In the genomic region with DNA sequence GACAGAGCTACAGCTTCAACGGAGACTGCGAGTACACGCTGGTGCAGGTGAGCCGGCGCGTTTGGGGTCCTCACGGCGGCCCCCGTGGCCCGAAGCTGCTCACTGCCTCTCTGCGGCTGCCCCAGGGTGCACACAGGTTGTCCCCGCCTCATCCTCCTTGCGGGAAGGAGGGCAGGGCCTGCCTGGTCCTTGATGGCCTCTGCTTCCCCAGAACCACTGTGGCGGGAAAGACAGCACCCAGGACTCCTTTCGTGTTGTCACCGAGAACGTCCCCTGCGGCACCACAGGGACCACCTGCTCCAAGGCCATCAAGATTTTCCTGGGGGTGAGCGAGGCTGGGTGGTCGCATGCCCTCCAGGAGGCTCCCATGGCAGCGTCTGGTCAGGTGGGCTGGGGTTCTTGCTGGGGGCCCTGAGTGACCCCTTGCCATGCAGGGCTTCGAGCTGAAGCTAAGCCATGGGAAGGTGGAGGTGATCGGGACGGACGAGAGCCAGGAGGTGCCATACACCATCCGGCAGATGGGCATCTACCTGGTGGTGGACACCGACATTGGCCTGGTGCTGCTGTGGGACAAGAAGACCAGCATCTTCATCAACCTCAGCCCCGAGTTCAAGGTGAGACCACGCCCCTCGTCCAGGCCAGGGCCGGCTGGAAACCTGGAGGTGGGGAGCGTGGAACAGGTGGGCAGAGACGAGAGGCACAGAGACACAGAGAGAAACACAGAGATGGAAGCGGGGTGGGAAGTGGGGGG, we compare ENCODE assay signal across 24 cellular contexts. TPM values are rescaled to one million over a fixed set of nuclear protein-coding genes. Genes with fewer than 3 reads are reported as not detected.
DNase-seq lines count a peak whose midpoint lies in the region; ATAC-seq, FAIRE-seq and TF ChIP-seq lines count a peak whose summit lies in the region.
"Had no signal": no experiment of that assay in that cellular context is flagged by ENCODE, and none has a peak within 500 bp of the region (broad histone marks: within the 10 kb centered on the region; RNA-seq: fewer than 3 reads in every experiment).

No MANE protein-coding gene starts in this region.

- DNase-seq in left ventricle myocardium inferior (peak; percentile 10), right atrium auricular region (ENCODE audit: low spot score) (no peak), PC-3 (no peak), kidney (peak; percentile 48), HuH-7.5 (ENCODE audit: low spot score) (no peak), NOMO-1 (lab: John Stamatoyannopoulos, UW; ENCODE audit: unreplicated experiment in 2 of 2) (no peak)
- DNase-seq: BE2C; CD8-positive, alpha-beta T cell; COR-L47; DMS153; DMS79 treated with DMSO at 0.1 percent for 48 hours; EL; HCEC 1CT; HFFc6 had no signal

- H4K20me1 ChIP-seq in PC-3 (ENCODE audit: low read length) = no peaks in the 10 kb centered on the region

- H3K9me2 ChIP-seq in PC-3 (replicated peaks; ENCODE audit: low read length) = no peaks in the 10 kb centered on the region

- H3K9me3 ChIP-seq in left ventricle myocardium inferior (replicated peaks) (no peaks in the 10 kb centered on the region), right atrium auricular region (no peaks in the 10 kb centered on the region), PC-3 (ENCODE audit: low read length) (no peaks in the 10 kb centered on the region), kidney (ENCODE audit: control insufficient read depth in 1 of 2, low read length in 2 of 2) (no peaks in the 10 kb centered on the region)
- H3K9me3 ChIP-seq: A549, BE2C had no signal

- POLR2A ChIA-PET in PC-3 (lab: Charles Lee; ENCODE audit: unreplicated experiment) = no interaction called here

- no peak for FAIRE-seq in kidney (lab: Jason Lieb, UNC)
- FAIRE-seq: A549, D721Med, G401.6, GM12892, GM19239, H1, HTR-8/SVneo had no signal

- H3K4me1 ChIP-seq in left ventricle myocardium inferior (no peaks in the 10 kb centered on the region), right atrium auricular region (no peaks in the 10 kb centered on the region), PC-3 (ENCODE audit: insufficient read depth, low read length) (no peaks in the 10 kb centered on the region), kidney (ENCODE audit: control insufficient read depth in 1 of 2, insufficient read depth in 1 of 2, low read depth in 1 of 2, low read length in 2 of 2) (no peaks in the 10 kb centered on the region)
- H3K4me1 ChIP-seq: A549, BE2C had no signal

- intact Hi-C loops in left ventricle myocardium inferior (cut with micrococcal nuclease) (no loop called here), PC-3 (cut with micrococcal nuclease) (no loop called here), kidney (cut with DNase I) (no loop called here)

- TSS peak; percentile 43 for BruUV-seq in PC-3 (replicated peaks; lab: Mats Ljungman, UMichigan)

- TF ChIP-seq CTCF in left ventricle myocardium inferior (IDR thresholded peaks at IDR 0.05; ENCODE audit: borderline replicate concordance) (no peak), right atrium auricular region (IDR thresholded peaks at IDR 0.05) (no peak), PC-3 (conservative IDR thresholded peaks at IDR 0.05; ENCODE audit: low read depth, low read length) (no peak), kidney (IDR thresholded peaks at IDR 0.05; ENCODE audit: borderline replicate concordance, extremely low read depth, insufficient read depth) (no peak)

- H3K79me2 ChIP-seq in PC-3 (ENCODE audit: low read length) = no peaks in the 10 kb centered on the region

- H3K9ac ChIP-seq in PC-3 (ENCODE audit: low read length) = no peak overlapping the region
- H3K9ac ChIP-seq in kidney (ENCODE audit: low read length in 2 of 2) = no peak overlapping the region

- no peak overlapping the region for H3K4me2 ChIP-seq in PC-3 (ENCODE audit: low read length)
- H3K4me2 ChIP-seq: A549 had no signal

- CTCF ChIA-PET in PC-3 (lab: Charles Lee) = no interaction called here

- H3F3A ChIP-seq in PC-3 (ENCODE audit: low read length, unreplicated experiment) = no peaks in the 10 kb centered on the region

- ATAC-seq in PC-3 (no peak), GM19397 (IDR thresholded peaks at IDR 0.05; ENCODE audit: unreplicated experiment) (no peak)
- ATAC-seq: A549; CD8-positive, alpha-beta T cell had no signal

- H2AFZ ChIP-seq in PC-3 (ENCODE audit: low read length) = no peak overlapping the region

- H3K36me3 ChIP-seq in left ventricle myocardium inferior (no peaks in the 10 kb centered on the region), right atrium auricular region (no peaks in the 10 kb centered on the region), PC-3 (ENCODE audit: low read depth, low read length) (no peaks in the 10 kb centered on the region), kidney (ENCODE audit: control insufficient read depth in 1 of 2, insufficient read depth in 2 of 2, low read length in 2 of 2) (no peaks in the 10 kb centered on the region)
- H3K36me3 ChIP-seq: BE2C had no signal

- H3K27me3 ChIP-seq in left ventricle myocardium inferior (ENCODE audit: low read depth) (peaks cover 58% of the 10 kb centered on the region), right atrium auricular region (no peaks in the 10 kb centered on the region), PC-3 (ENCODE audit: low read length) (no peaks in the 10 kb centered on the region)
- H3K27me3 ChIP-seq: BE2C had no signal

- H3K4me3 ChIP-seq in left ventricle myocardium inferior (no peak overlapping the region), right atrium auricular region (no peak overlapping the region), PC-3 (ENCODE audit: low read length) (no peak overlapping the region), kidney (ENCODE audit: low read length in 2 of 2) (no peak overlapping the region)
- H3K4me3 ChIP-seq: A549 had no signal

- H3K27ac ChIP-seq in left ventricle myocardium inferior (replicated peaks) (no peak overlapping the region), right atrium auricular region (no peak overlapping the region), PC-3 (ENCODE audit: low read length) (no peak overlapping the region), kidney (ENCODE audit: low read depth in 2 of 2, low read length in 2 of 2) (no peak overlapping the region)
- H3K27ac ChIP-seq: A549, C4-2B had no signal

RNA-seq across cellular contexts. Expression of gene MUC5AC, which starts 19.4 kb away (rescaled TPM):
- not detected for total RNA-seq in left ventricle myocardium inferior
- total RNA-seq in right atrium auricular region = not detected
- 0.11 and 0.35 TPM in 2 replicates for total RNA-seq in PC-3 (2014; rRNA removed)
- 0.03 TPM for total RNA-seq in kidney
- not detected for polyA plus RNA-seq in kidney (ENCODE audit: insufficient read depth, low read depth, low replicate concordance)
- total RNA-seq: CD8-positive, alpha-beta T cell; H1; HFFc6 had no signal
- polyA plus RNA-seq: H1 had no signal

RNA-seq across cellular contexts. Expression of gene MUC5B, which starts 45.7 kb away (rescaled TPM):
- total RNA-seq in left ventricle myocardium inferior (not detected), right atrium auricular region (not detected), PC-3 (2014; rRNA removed) (24.3 and 33.0 TPM in 2 replicates), kidney (0.38 TPM)
- not detected for polyA plus RNA-seq in kidney (ENCODE audit: insufficient read depth, low read depth, low replicate concordance)
- total RNA-seq: CD8-positive, alpha-beta T cell; HFFc6 had no signal
- polyA plus RNA-seq: AG04450 had no signal

Comparison
In these comparisons a context has a peak if more than half of its experiments do, and no peak if none do; other contexts are left out.
1. DNase-seq: peak in left ventricle myocardium inferior (single experiment) and kidney (single experiment); none in right atrium auricular region (single experiment), PC-3 (single experiment), HuH-7.5 (single experiment) and NOMO-1 (0 of 2).
2. RNA of gene MUC5B, which starts 45.7 kb away (total RNA-seq): 24.3 to 33.0 TPM in PC-3; 0.38 TPM in kidney (single experiment), not detected in left ventricle myocardium inferior (single experiment) and not detected in right atrium auricular region; every median in the first group is over 10 times any median in the second.